ENCODE assay signal across 33 cellular contexts in genomic region chr7:11415101-11415500, GRCh38.
"Had no signal": no experiment of that assay in that cellular context is flagged by ENCODE, and none has a peak within 500 bp of the region (broad histone marks: within the 10 kb centered on the region; RNA-seq: fewer than 3 reads in every experiment).

No MANE protein-coding gene starts in this region.

- DNase-seq: activated B cell treated with CpG ODN at 0.5 μM for 24 hours; activated CD4-positive, alpha-beta memory T cell treated with anti-CD3 and anti-CD28 coated beads for 36 hours; activated CD4-positive, alpha-beta T cell treated with anti-CD3 and anti-CD28 coated beads for 4 hours; activated CD4-positive, alpha-beta T cell treated with anti-CD3 and anti-CD28 coated beads, Interleukin-2, amount 50 U/mL, for 1 hour; activated CD4-positive, CD25-positive, alpha-beta regulatory T cell treated with anti-CD3 and anti-CD28 coated beads, Interleukin-2, amount 50 U/mL, for 72 hours; activated CD8-positive, alpha-beta memory T cell treated with anti-CD3 and anti-CD28 coated beads, Interleukin-2, amount 50 U/mL, for 4 hours; activated gamma-delta T cell treated with Interleukin-2 at 50 U/mL for 16 hours; activated naive CD4-positive, alpha-beta T cell treated with anti-CD3 and anti-CD28 coated beads for 36 hours; activated T-cell treated with anti-CD3 and anti-CD28 coated beads for 4 hours; activated T-cell treated with anti-CD3 and anti-CD28 coated beads, Interleukin-2, amount 50 U/mL, for 4 hours; adrenal gland; body of pancreas; central memory CD4-positive, alpha-beta T cell; Kasumi-1; NCI-H1105; NCI-H1417 treated with DMSO at 0.1 percent for 48 hours; NCI-H187 treated with DMSO at 0.1 percent for 48 hours; NCI-H2081; NCI-H2171 treated with DMSO at 0.1 percent for 48 hours; NCI-H2227 treated with DMSO at 0.1 percent for 48 hours; NCI-H446; NCI-H510A treated with DMSO at 0.1 percent for 48 hours; NCI-H526 treated with DMSO at 0.1 percent for 48 hours; NCI-H82; SIG-M5; T-cell; T-helper 17 cell had no signal

- H3K4me1 Mint-ChIP-seq: activated B cell treated with CpG ODN at 0.5 μM for 24 hours, T-cell, T-helper 17 cell had no signal

- H3K27me3 ChIP-seq: adrenal gland, body of pancreas had no signal

- ATAC-seq: activated naive CD4-positive, alpha-beta T cell treated with anti-CD3 and anti-CD28 coated beads, Interleukin-2, amount 50 U/mL, for 72 hours; activated T-cell treated with anti-CD3 and anti-CD28 coated beads, Interleukin-2, amount 50 U/mL, for 4 hours; body of pancreas; Right ventricle myocardium inferior; SK-N-SH treated with all-trans-retinoic acid at 6 μM for 48 hours; T-cell; T-helper 17 cell had no signal

- H3K27ac ChIP-seq: adrenal gland, body of pancreas, RWPE1, VCaP had no signal

- H3K4me1 ChIP-seq: adrenal gland, body of pancreas had no signal

- H3K4me3 Mint-ChIP-seq: activated B cell treated with CpG ODN at 0.5 μM for 24 hours; activated CD4-positive, alpha-beta memory T cell treated with anti-CD3 and anti-CD28 coated beads for 36 hours; activated naive CD4-positive, alpha-beta T cell treated with anti-CD3 and anti-CD28 coated beads for 36 hours; activated T-cell treated with anti-CD3 and anti-CD28 coated beads, Interleukin-2, amount 50 U/mL, for 4 hours; activated T-helper 1 cell treated with anti-CD3 and anti-CD28 coated beads, Interleukin-12 subunit alpha, Interleukin-12 subunit beta, Interleukin-2, Interleukin-4 antibody, amounts not matched to agents 30 ng/mL and 10 ng/mL and 1 ng/mL, durations not matched to agents 14 hours and 24 hours and 36 hours; T-cell; T-helper 17 cell had no signal

- H3K36me3 ChIP-seq: adrenal gland had no signal

- H3K36me3 Mint-ChIP-seq: activated CD4-positive, alpha-beta memory T cell treated with anti-CD3 and anti-CD28 coated beads for 36 hours; activated naive CD4-positive, alpha-beta T cell treated with anti-CD3 and anti-CD28 coated beads, Interleukin-2, amount 50 U/mL, for 72 hours; T-cell had no signal

- H3K4me3 ChIP-seq: adrenal gland, body of pancreas had no signal

- H3K27ac Mint-ChIP-seq: activated B cell treated with CpG ODN at 0.5 μM for 24 hours; activated CD4-positive, alpha-beta memory T cell treated with anti-CD3 and anti-CD28 coated beads for 36 hours; activated naive CD4-positive, alpha-beta T cell treated with anti-CD3 and anti-CD28 coated beads for 36 hours; activated naive CD4-positive, alpha-beta T cell treated with anti-CD3 and anti-CD28 coated beads, Interleukin-2, amount 50 U/mL, for 72 hours; activated T-helper 1 cell treated with anti-CD3 and anti-CD28 coated beads, Interleukin-12 subunit alpha, Interleukin-12 subunit beta, Interleukin-2, Interleukin-4 antibody, amounts not matched to agents 30 ng/mL and 10 ng/mL and 1 ng/mL, durations not matched to agents 14 hours and 24 hours and 36 hours; T-cell; T-helper 17 cell had no signal

- H3K9me3 ChIP-seq: adrenal gland had no signal

- H3K9me3 Mint-ChIP-seq: activated T-cell treated with anti-CD3 and anti-CD28 coated beads, Interleukin-2, amount 50 U/mL, for 4 hours; activated T-helper 1 cell treated with anti-CD3 and anti-CD28 coated beads, Interleukin-12 subunit alpha, Interleukin-12 subunit beta, Interleukin-2, Interleukin-4 antibody, amounts not matched to agents 30 ng/mL and 10 ng/mL and 1 ng/mL, durations not matched to agents 14 hours and 24 hours and 36 hours had no signal

- H3K27me3 Mint-ChIP-seq: activated B cell treated with CpG ODN at 0.5 μM for 24 hours; activated CD4-positive, alpha-beta memory T cell treated with anti-CD3 and anti-CD28 coated beads for 36 hours; T-cell; T-helper 17 cell had no signal
